1 cellular context compared by ENCODE assay signal in the genomic region with DNA sequence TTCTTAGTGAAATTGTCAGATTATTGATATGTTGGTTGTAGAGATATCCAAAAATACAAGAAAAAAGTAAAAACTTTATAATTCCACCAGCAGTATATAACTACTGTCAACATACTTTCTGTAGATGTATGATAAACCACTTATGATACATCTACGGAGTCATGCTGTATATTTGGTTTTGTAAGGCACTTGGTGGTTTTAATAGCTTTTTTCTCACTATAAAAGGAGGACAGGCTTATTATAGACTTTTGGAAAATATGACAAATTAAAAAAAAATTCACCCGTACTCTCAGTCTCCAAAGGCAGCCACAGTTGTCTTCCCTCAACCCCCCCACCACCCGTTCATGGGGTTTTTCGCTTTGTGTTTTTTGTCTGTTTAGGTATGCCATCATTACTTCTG.
TF ChIP-seq lines count a peak whose summit lies in the region.

No MANE protein-coding gene starts in this region.

TF ChIP-seq in HCT116, 20 proteins besides CTCF, POLR2A, EP300 and RAD21 (continued from another document):
- TF ChIP-seq CBX3 (IDR thresholded peaks at IDR 0.05; ENCODE audit: low read depth) (no peak), JUND (IDR thresholded peaks at IDR 0.05) (no peak), EZH2phosphoT487 (IDR thresholded peaks at IDR 0.05; ENCODE audit: borderline replicate concordance) (no peak), ELF1 (IDR thresholded peaks at IDR 0.05; ENCODE audit: borderline replicate concordance, low read depth) (no peak), ZFX (IDR thresholded peaks at IDR 0.05) (no peak), TCF7L2 (IDR thresholded peaks at IDR 0.05; ENCODE audit: borderline replicate concordance, extremely low read depth, insufficient read depth, insufficient read length) (no peak)
